Comparison of ENCODE assay signal across 35 cellular contexts in genomic region chr16:9911231-9911630, GRCh38.
"Had no signal": no experiment of that assay in that cellular context is flagged by ENCODE, and none has a peak within 500 bp of the region (broad histone marks: within the 10 kb centered on the region; RNA-seq: fewer than 3 reads in every experiment).

No MANE protein-coding gene starts in this region.

- H3K36me3 ChIP-seq: MG63 had no signal

- H3K9me3 ChIP-seq: MG63 had no signal

- DNase-seq: Karpas-422, Kasumi-1, MG63, MM.1S, MV-4-11, NCI-H1048, NCI-H1092, NCI-H1092 treated with DMSO at 0.1 percent for 48 hours, NCI-H1105, NCI-H1105 treated with DMSO at 0.1 percent for 48 hours, NCI-H1417, NCI-H1417 treated with DMSO at 0.1 percent for 48 hours, NCI-H1436, NCI-H1436 treated with DMSO at 0.1 percent for 48 hours, NCI-H146, NCI-H1694, NCI-H1694 treated with DMSO at 0.1 percent for 48 hours, NCI-H187, NCI-H187 treated with DMSO at 0.1 percent for 48 hours, NCI-H1930, NCI-H2029, NCI-H2029 treated with DMSO at 0.1 percent for 48 hours, NCI-H2081, NCI-H2081 treated with DMSO at 0.1 percent for 48 hours, NCI-H2107, NCI-H2171, NCI-H2171 treated with DMSO at 0.1 percent for 48 hours, NCI-H2227 treated with DMSO at 0.1 percent for 48 hours, NCI-H226, NCI-H345, NCI-H446, NCI-H446 treated with DMSO at 0.1 percent for 48 hours, NCI-H510A, NCI-H510A treated with DMSO at 0.1 percent for 48 hours, NCI-H524 had no signal

- H3K4me3 ChIP-seq: MG63 had no signal

- H3K27me3 ChIP-seq: MG63 had no signal
